26 cellular contexts compared by ENCODE assay signal in the genomic region with DNA sequence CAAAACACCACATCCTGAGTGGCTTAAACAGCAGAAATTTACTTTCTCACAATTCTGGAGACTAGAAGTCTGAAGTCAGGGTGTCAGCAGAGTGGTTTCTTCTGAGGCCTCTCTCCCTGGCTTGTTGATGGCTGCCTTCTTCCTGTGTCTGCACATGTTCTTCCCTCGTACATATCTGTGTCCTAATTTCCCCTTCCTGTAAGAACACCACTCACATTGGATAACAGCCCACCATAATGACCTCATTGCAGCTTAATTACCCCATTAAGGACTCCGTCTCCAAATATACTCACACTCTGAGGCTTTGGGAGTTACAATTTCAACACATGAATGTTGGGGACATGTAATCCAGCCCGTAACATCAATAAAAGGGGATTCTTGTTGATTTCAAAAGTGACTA. TPM values are rescaled to one million over a fixed set of nuclear protein-coding genes. Genes with fewer than 3 reads are reported as not detected.
DNase-seq lines count a peak whose midpoint lies in the region; ATAC-seq and TF ChIP-seq lines count a peak whose summit lies in the region.
"Had no signal": no experiment of that assay in that cellular context is flagged by ENCODE, and none has a peak within 500 bp of the region (broad histone marks: within the 10 kb centered on the region; RNA-seq: fewer than 3 reads in every experiment).

No MANE protein-coding gene starts in this region.

- H3K36me3 Mint-ChIP-seq in activated T-cell treated with anti-CD3 and anti-CD28 coated beads, Interleukin-2, amount 50 U/mL, for 72 hours (ENCODE audit: insufficient read depth in 2 of 2) = no peaks in the 10 kb centered on the region

- no peaks in the 10 kb centered on the region for H3K4me1 Mint-ChIP-seq in activated T-cell treated with anti-CD3 and anti-CD28 coated beads, Interleukin-2, amount 50 U/mL, for 72 hours (ENCODE audit: low read depth)
- H3K4me1 Mint-ChIP-seq: neural crest cell; stimulated activated naive CD8-positive, alpha-beta T cell treated with anti-CD3 and anti-CD28 coated beads, Interleukin-15, amount 100 ng/mL, for 72 hours had no signal

- DNase-seq in AG10803 (ENCODE audit: low read depth) (peak; percentile 75), GM03348 (ENCODE audit: low spot score) (peak; percentile 7), NCI-H2029 (lab: John Stamatoyannopoulos, UW) (peak; percentile 91), left ventricle myocardium superior (no peak), mucosa of gallbladder (ENCODE audit: low spot score) (no peak)
- DNase-seq in activated T-cell treated with anti-CD3 and anti-CD28 coated beads, Interleukin-2, amount 50 U/mL, for 72 hours = no peak
- DNase-seq: activated CD4-positive, CD25-positive, alpha-beta regulatory T cell treated with anti-CD3 and anti-CD28 coated beads, Interleukin-2, amount 50 U/mL, for 72 hours; activated CD8-positive, alpha-beta memory T cell treated with anti-CD3 and anti-CD28 coated beads for 24 hours; activated naive CD4-positive, alpha-beta T cell treated with anti-CD3 and anti-CD28 coated beads, Interleukin-2, amount 50 U/mL, for 16 hours; activated T-cell treated with anti-CD3 and anti-CD28 coated beads, Interleukin-2, amount 50 U/mL, for 4 hours; AML-193; MG63; NCI-H1930; small intestine; stimulated activated CD4-positive, alpha-beta T cell treated with anti-CD3 and anti-CD28 coated beads, Interleukin-2, amount 100 ng/mL, for 48 hours; stimulated activated naive CD8-positive, alpha-beta T cell treated with anti-CD3 and anti-CD28 coated beads, Interleukin-15, amount 100 ng/mL, for 72 hours; T1000; transverse colon had no signal

- H3K4me3 ChIP-seq in AG10803 (ENCODE audit: low read length) = no peak overlapping the region
- H3K4me3 ChIP-seq: ascending aorta, gastroesophageal sphincter, MG63, transverse colon had no signal

- no peak overlapping the region for H3K4me3 Mint-ChIP-seq in activated T-cell treated with anti-CD3 and anti-CD28 coated beads, Interleukin-2, amount 50 U/mL, for 72 hours
- H3K4me3 Mint-ChIP-seq: activated T-cell treated with anti-CD3 and anti-CD28 coated beads, Interleukin-2, amount 50 U/mL, for 4 hours; neural crest cell; stimulated activated naive CD8-positive, alpha-beta T cell treated with anti-CD3 and anti-CD28 coated beads, Interleukin-15, amount 100 ng/mL, for 72 hours had no signal

- no peak overlapping the region for H3K27ac Mint-ChIP-seq in activated T-cell treated with anti-CD3 and anti-CD28 coated beads, Interleukin-2, amount 50 U/mL, for 72 hours
- H3K27ac Mint-ChIP-seq: progenitor cell of endocrine pancreas; stimulated activated naive CD8-positive, alpha-beta T cell treated with anti-CD3 and anti-CD28 coated beads, Interleukin-15, amount 100 ng/mL, for 72 hours had no signal

- H3K9me3 Mint-ChIP-seq in activated T-cell treated with anti-CD3 and anti-CD28 coated beads, Interleukin-2, amount 50 U/mL, for 72 hours = peaks cover 0 to 2% of the 10 kb centered on the region in 2 donors
- H3K9me3 Mint-ChIP-seq: activated T-cell treated with anti-CD3 and anti-CD28 coated beads, Interleukin-2, amount 50 U/mL, for 4 hours; neural crest cell had no signal

- peak; percentile 66 for ATAC-seq in left ventricle myocardium superior
- no peak for ATAC-seq in HG03039 (IDR thresholded peaks at IDR 0.05; ENCODE audit: unreplicated experiment)
- ATAC-seq in GM18502 (IDR thresholded peaks at IDR 0.05; ENCODE audit: poor library complexity, unreplicated experiment) = no peak
- ATAC-seq in activated T-cell treated with anti-CD3 and anti-CD28 coated beads, Interleukin-2, amount 50 U/mL, for 72 hours (replicated peaks in 1 of 2) = no peak
- ATAC-seq: activated T-cell treated with anti-CD3 and anti-CD28 coated beads, Interleukin-2, amount 50 U/mL, for 4 hours; gastroesophageal sphincter; stimulated activated naive CD8-positive, alpha-beta T cell treated with anti-CD3 and anti-CD28 coated beads, Interleukin-15, amount 100 ng/mL, for 72 hours had no signal

- H3K27me3 Mint-ChIP-seq in activated T-cell treated with anti-CD3 and anti-CD28 coated beads, Interleukin-2, amount 50 U/mL, for 72 hours (ENCODE audit: low read depth) = peaks cover 21% of the 10 kb centered on the region

- intact Hi-C loops in left ventricle myocardium superior (cut with micrococcal nuclease) = no loop called here

- TF ChIP-seq CTCF in AG10803 (conservative IDR thresholded peaks at IDR 0.05; ENCODE audit: low read length) = no peak

RNA-seq across cellular contexts. Expression of gene C8A, which starts 23.4 kb away (rescaled TPM):
- total RNA-seq in left ventricle myocardium superior (not detected), mucosa of gallbladder (10.7 TPM)
- not detected for total RNA-seq in activated T-cell treated with anti-CD3 and anti-CD28 coated beads, Interleukin-2, amount 50 U/mL, for 72 hours
- total RNA-seq: activated T-cell treated with anti-CD3 and anti-CD28 coated beads, Interleukin-2, amount 50 U/mL, for 4 hours; Daoy; gastroesophageal sphincter; NCI-H460; neural crest cell; transverse colon had no signal

RNA-seq across cellular contexts. Expression of gene FYB2, which starts 58.8 kb away (rescaled TPM):
- 15.2 TPM for total RNA-seq in left ventricle myocardium superior
- not detected for total RNA-seq in mucosa of gallbladder
- not detected for total RNA-seq in activated T-cell treated with anti-CD3 and anti-CD28 coated beads, Interleukin-2, amount 50 U/mL, for 72 hours
- total RNA-seq: activated T-cell treated with anti-CD3 and anti-CD28 coated beads, Interleukin-2, amount 50 U/mL, for 4 hours; ascending aorta; Daoy; NCI-H460; neural crest cell had no signal

Comparison
In these comparisons a context has a peak if more than half of its experiments do, and no peak if none do; other contexts are left out.
1. DNase-seq: peak in AG10803 (single experiment), GM03348 (single experiment) and NCI-H2029 (single experiment); none in left ventricle myocardium superior (single experiment), mucosa of gallbladder (single experiment) and activated T-cell treated with anti-CD3 and anti-CD28 coated beads, Interleukin-2, amount 50 U/mL, for 72 hours (0 of 2).
2. RNA of gene C8A, which starts 23.4 kb away (total RNA-seq): 10.7 TPM in mucosa of gallbladder (single experiment); not detected in left ventricle myocardium superior (single experiment) and not detected in activated T-cell treated with anti-CD3 and anti-CD28 coated beads, Interleukin-2, amount 50 U/mL, for 72 hours; every median in the first group is over 10 times any median in the second.
3. RNA of gene FYB2, which starts 58.8 kb away (total RNA-seq): 15.2 TPM in left ventricle myocardium superior (single experiment); not detected in mucosa of gallbladder (single experiment) and not detected in activated T-cell treated with anti-CD3 and anti-CD28 coated beads, Interleukin-2, amount 50 U/mL, for 72 hours; every median in the first group is over 10 times any median in the second.